20 cellular contexts compared by ENCODE assay signal in the genomic region with DNA sequence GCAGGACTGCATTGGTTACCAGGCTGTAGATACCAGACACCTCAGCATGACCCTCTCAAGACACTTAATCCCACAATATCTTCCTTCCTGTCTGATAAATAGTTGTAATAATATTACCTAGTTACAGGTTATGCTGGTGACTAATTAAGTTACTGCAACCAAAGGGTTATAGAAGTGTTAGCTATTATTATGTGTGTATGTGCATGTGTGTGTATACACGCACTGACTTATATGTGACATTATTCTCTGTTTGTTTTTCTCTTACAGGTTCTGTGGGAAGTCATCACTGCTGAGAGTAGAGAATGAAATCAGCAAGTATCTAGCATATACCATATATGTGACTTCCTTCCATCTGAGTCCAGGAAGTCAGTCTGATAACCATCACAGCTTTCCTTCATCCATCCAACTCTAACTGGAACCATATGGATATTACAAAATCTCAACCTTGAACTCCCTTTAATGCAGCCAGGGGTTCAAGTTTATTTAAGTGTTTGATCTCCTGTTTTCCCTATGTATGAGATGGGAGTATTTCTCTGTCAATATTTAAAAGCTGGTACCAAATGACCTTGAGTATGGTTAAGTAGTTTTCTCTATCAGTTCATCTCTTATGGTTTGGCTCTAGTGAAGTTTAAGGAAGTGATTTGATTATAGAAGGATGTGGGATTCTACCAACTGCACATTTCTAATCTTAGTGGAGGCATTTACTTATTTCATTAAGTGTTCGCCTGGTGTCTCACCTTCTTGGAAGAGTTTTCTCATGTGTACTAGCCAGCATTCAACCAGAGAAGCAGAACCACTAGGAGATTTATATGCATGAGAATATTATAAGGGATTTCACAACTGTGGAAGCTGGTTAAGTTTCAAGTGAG.
"Had no signal": no experiment of that assay in that cellular context is flagged by ENCODE, and none has a peak within 500 bp of the region (broad histone marks: within the 10 kb centered on the region; RNA-seq: fewer than 3 reads in every experiment).

No MANE protein-coding gene starts in this region.

- H3K9me3 ChIP-seq: esophagus muscularis mucosa, suprapubic skin had no signal

- H3K4me1 ChIP-seq: esophagus muscularis mucosa had no signal

- H3K36me3 ChIP-seq: brain microvascular endothelial cell, esophagus muscularis mucosa, suprapubic skin had no signal

- DNase-seq: activated CD4-positive, alpha-beta T cell treated with anti-CD3 and anti-CD28 coated beads, Interleukin-2, amount 10 ng/mL, durations not matched to agents 24 days and 14 days; activated CD8-positive, alpha-beta memory T cell treated with anti-CD3 and anti-CD28 coated beads, Interleukin-2, amount 50 U/mL, for 48 hours; activated gamma-delta T cell treated with Interleukin-2 at 50 U/mL for 16 hours; brain microvascular endothelial cell; cortex of kidney; effector CD4-positive, alpha-beta T cell; kidney glomerular epithelial cell; left ventricle myocardium superior; mesendoderm; retina; stimulated activated CD4-positive, alpha-beta T cell treated with anti-CD3 and anti-CD28 coated beads, Interleukin-12 subunit alpha, Interleukin-12 subunit beta, amount 100 ng/mL, for 4 hours; stimulated activated naive CD4-positive, alpha-beta T cell treated with Interleukin-2 at 50 U/mL for 16 hours; T-helper 1 cell; T1000 had no signal

- H3K36me3 Mint-ChIP-seq: activated naive CD8-positive, alpha-beta T cell; natural killer cell treated with Interleukin-12 subunit alpha and Interleukin-12 subunit beta and Interleukin-15 and Interleukin-18, amount 100 ng/mL, for 72 hours; type B pancreatic cell; WTC11 had no signal

- H3K9me3 Mint-ChIP-seq: activated CD4-positive, alpha-beta T cell treated with anti-CD3 and anti-CD28 coated beads, Interleukin-2, amount 10 ng/mL, durations not matched to agents 24 days and 14 days; natural killer cell treated with Interleukin-12 subunit alpha and Interleukin-12 subunit beta and Interleukin-15 and Interleukin-18, amount 100 ng/mL, for 72 hours; type B pancreatic cell had no signal

- ATAC-seq: left ventricle myocardium superior; natural killer cell treated with Interleukin-12 subunit alpha and Interleukin-12 subunit beta and Interleukin-15 and Interleukin-18, amount 100 ng/mL, for 72 hours; WTC11 had no signal

- H3K27me3 Mint-ChIP-seq: activated CD4-positive, alpha-beta T cell treated with anti-CD3 and anti-CD28 coated beads, Interleukin-2, amount 10 ng/mL, durations not matched to agents 24 days and 14 days; activated naive CD8-positive, alpha-beta T cell; natural killer cell treated with Interleukin-12 subunit alpha and Interleukin-12 subunit beta and Interleukin-15 and Interleukin-18, amount 100 ng/mL, for 72 hours; type B pancreatic cell had no signal

- H3K27ac ChIP-seq: brain microvascular endothelial cell, esophagus muscularis mucosa, suprapubic skin had no signal

- H3K4me3 Mint-ChIP-seq: activated CD4-positive, alpha-beta T cell treated with anti-CD3 and anti-CD28 coated beads, Interleukin-2, amount 10 ng/mL, durations not matched to agents 24 days and 14 days; activated naive CD8-positive, alpha-beta T cell; natural killer cell treated with Interleukin-12 subunit alpha and Interleukin-12 subunit beta and Interleukin-15 and Interleukin-18, amount 100 ng/mL, for 72 hours; type B pancreatic cell; WTC11 had no signal

- H3K4me3 ChIP-seq: esophagus muscularis mucosa, suprapubic skin had no signal

- H3K27me3 ChIP-seq: brain microvascular endothelial cell, esophagus muscularis mucosa, suprapubic skin had no signal

- H3K27ac Mint-ChIP-seq: activated CD4-positive, alpha-beta T cell treated with anti-CD3 and anti-CD28 coated beads, Interleukin-2, amount 10 ng/mL, durations not matched to agents 24 days and 14 days; activated naive CD8-positive, alpha-beta T cell; natural killer cell treated with Interleukin-12 subunit alpha and Interleukin-12 subunit beta and Interleukin-15 and Interleukin-18, amount 100 ng/mL, for 72 hours; type B pancreatic cell; WTC11 had no signal
